34 cellular contexts compared by ENCODE assay signal in the genomic region with DNA sequence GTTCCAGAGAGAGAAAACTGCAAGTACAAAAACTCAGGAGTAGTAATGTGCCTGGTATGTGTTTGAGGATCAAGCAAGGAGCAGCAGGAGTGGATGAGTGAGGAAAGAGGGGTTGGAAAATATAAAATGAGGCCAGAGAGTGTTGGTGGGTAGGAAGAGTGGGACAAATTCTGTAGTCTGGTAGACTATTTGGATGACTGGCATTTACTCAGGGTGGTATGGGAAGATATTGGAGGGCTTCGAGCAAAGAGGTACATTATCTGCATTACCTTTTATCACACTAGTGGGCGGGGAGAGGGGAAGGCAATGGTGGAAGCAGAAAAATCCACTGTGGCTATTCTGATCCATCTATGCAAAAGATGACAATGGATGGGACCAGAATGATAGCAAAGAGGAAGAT.
"Had no signal": no experiment of that assay in that cellular context is flagged by ENCODE, and none has a peak within 500 bp of the region (broad histone marks: within the 10 kb centered on the region; RNA-seq: fewer than 3 reads in every experiment).

No MANE protein-coding gene starts in this region.

- H3K27me3 ChIP-seq: MG63 had no signal

- H3K4me3 ChIP-seq: MG63 had no signal

- H3K9me3 ChIP-seq: MG63 had no signal

- DNase-seq: Karpas-422, Kasumi-1, MG63, MM.1S, MV-4-11, NCI-H1048, NCI-H1092, NCI-H1092 treated with DMSO at 0.1 percent for 48 hours, NCI-H1105, NCI-H1105 treated with DMSO at 0.1 percent for 48 hours, NCI-H1417, NCI-H1417 treated with DMSO at 0.1 percent for 48 hours, NCI-H1436, NCI-H1436 treated with DMSO at 0.1 percent for 48 hours, NCI-H146, NCI-H1694, NCI-H1694 treated with DMSO at 0.1 percent for 48 hours, NCI-H187, NCI-H187 treated with DMSO at 0.1 percent for 48 hours, NCI-H1930, NCI-H2029, NCI-H2029 treated with DMSO at 0.1 percent for 48 hours, NCI-H2081, NCI-H2081 treated with DMSO at 0.1 percent for 48 hours, NCI-H2107, NCI-H2171, NCI-H2171 treated with DMSO at 0.1 percent for 48 hours, NCI-H2227 treated with DMSO at 0.1 percent for 48 hours, NCI-H226, NCI-H345, NCI-H446, NCI-H446 treated with DMSO at 0.1 percent for 48 hours, NCI-H510A, NCI-H510A treated with DMSO at 0.1 percent for 48 hours had no signal

- H3K36me3 ChIP-seq: MG63 had no signal
